ENCODE assay signal across 7 cellular contexts in genomic region chr4:21815651-21816050, GRCh38.
"Had no signal": no experiment of that assay in that cellular context is flagged by ENCODE, and none has a peak within 500 bp of the region (broad histone marks: within the 10 kb centered on the region; RNA-seq: fewer than 3 reads in every experiment).

No MANE protein-coding gene starts in this region.

- H3K4me1 ChIP-seq: HAP-1 had no signal

- H3K36me3 ChIP-seq: HAP-1 had no signal

- H3K9me3 ChIP-seq: HAP-1 had no signal

- DNase-seq: GM23248, GOT3, H7, HFFc6, KBM-7 had no signal

- H3K27ac ChIP-seq: GM23248, HL-60 had no signal

- H3K4me3 ChIP-seq: GM23248, HAP-1 had no signal
